21 cellular contexts compared by ENCODE assay signal in genomic region chr17:43129671-43130010, GRCh38. TPM values are rescaled to one million over a fixed set of nuclear protein-coding genes. Genes with fewer than 3 reads are reported as not detected.
DNase-seq lines count a peak whose midpoint lies in the region; ATAC-seq, FAIRE-seq and TF ChIP-seq lines count a peak whose summit lies in the region.
"Had no signal": no experiment of that assay in that cellular context is flagged by ENCODE, and none has a peak within 500 bp of the region (broad histone marks: within the 10 kb centered on the region; RNA-seq: fewer than 3 reads in every experiment).

No MANE protein-coding gene starts in this region.

- no peak for TF ChIP-seq POLR2A in gastroesophageal sphincter (IDR thresholded peaks at IDR 0.05)

- peaks cover 29% of the 10 kb centered on the region for H3K36me3 Mint-ChIP-seq in nephron progenitor cell (ENCODE audit: low read depth)
- H3K36me3 Mint-ChIP-seq in naive thymus-derived CD4-positive, alpha-beta T cell, result peaks cover 9 to 39% (median 17%) of the 10 kb centered on the region in 5 donors
- peaks cover 33% of the 10 kb centered on the region for H3K36me3 Mint-ChIP-seq in activated CD8-positive, alpha-beta T cell treated with anti-CD3 and anti-CD28 coated beads for 36 hours (ENCODE audit: low read depth)

- CTCF ChIA-PET in naive thymus-derived CD4-positive, alpha-beta T cell (lab: Charles Lee), result no interaction called here
- CTCF ChIA-PET in activated CD8-positive, alpha-beta T cell treated with anti-CD3 and anti-CD28 coated beads for 36 hours (lab: Charles Lee), result interaction anchor here (0.8 kb wide), 1 partner anchor 105 kb away, joined by 4 read pairs; no protein-coding TSS in a partner anchor

- TF ChIP-seq EP300 in gastroesophageal sphincter (IDR thresholded peaks at IDR 0.05), result no peak

- H3K27ac ChIP-seq in BLaER1 treated with 17β-estradiol and CSF1 and Interleukin-3, amounts not matched to agents 10 nM and 100 nM, result peak overlapping the region in 10 of 11 experiments; percentile 35 to 92 (median 73); a peak in 20 of 22 replicates
- peak overlapping the region; percentile 54 to 65 for H3K27ac ChIP-seq in ascending aorta
- peak overlapping the region in 3 of 4 donors; percentile 57 to 69 (median 67) for H3K27ac ChIP-seq in gastroesophageal sphincter
- peak overlapping the region; percentile 63 to 89 (median 74) for H3K27ac ChIP-seq in pancreas
- H3K27ac ChIP-seq in naive thymus-derived CD4-positive, alpha-beta T cell (ENCODE audit: low read depth, low read length), result no peak overlapping the region

- no peak overlapping the region for H3K27ac Mint-ChIP-seq in nephron progenitor cell
- H3K27ac Mint-ChIP-seq in naive thymus-derived CD4-positive, alpha-beta T cell, result peak overlapping the region in 1 of 9 donors; percentile 9
- no peak overlapping the region for H3K27ac Mint-ChIP-seq in activated CD8-positive, alpha-beta T cell treated with anti-CD3 and anti-CD28 coated beads for 36 hours
- H3K27ac Mint-ChIP-seq: activated T-helper 17 cell treated with anti-CD3 and anti-CD28 coated beads, Interleukin-2, amount 50 U/mL, for 72 hours had no signal

- H3K9ac ChIP-seq in BLaER1 treated with 17β-estradiol and CSF1 and Interleukin-3, amounts not matched to agents 10 nM and 100 nM, result peak overlapping the region; percentile 42 to 73 (median 59); a peak in 21 of 22 replicates

- H3K4me2 ChIP-seq in BLaER1 treated with 17β-estradiol and CSF1 and Interleukin-3, amounts not matched to agents 10 nM and 100 nM, result peak overlapping the region; percentile 50 to 97 (median 71)

- TF ChIP-seq CTCF in ascending aorta (IDR thresholded peaks at IDR 0.05) (no peak), gastroesophageal sphincter (IDR thresholded peaks at IDR 0.05) (no peak), pancreas (IDR thresholded peaks at IDR 0.05) (no peak), nephron progenitor cell (IDR thresholded peaks at IDR 0.05) (no peak)
- no peak for TF ChIP-seq CTCF in activated CD8-positive, alpha-beta T cell treated with anti-CD3 and anti-CD28 coated beads for 36 hours (IDR thresholded peaks at IDR 0.05)

- intact Hi-C loops in ascending aorta (cut with DNase I), result no loop called here
- intact Hi-C loops in pancreas (cut with DNase I), result no loop called here
- intact Hi-C loops in naive thymus-derived CD4-positive, alpha-beta T cell (cut with micrococcal nuclease), result loop anchor here in 1 of 2 donors (5.0 kb wide), 1 partner anchor 307 kb away; the partner anchor contains the start of gene BECN1
- intact Hi-C loops in activated CD8-positive, alpha-beta T cell treated with anti-CD3 and anti-CD28 coated beads for 36 hours (cut with micrococcal nuclease), result no loop called here

- no peak overlapping the region for H3K4me3 Mint-ChIP-seq in nephron progenitor cell
- no peak overlapping the region for H3K4me3 Mint-ChIP-seq in naive thymus-derived CD4-positive, alpha-beta T cell
- H3K4me3 Mint-ChIP-seq in activated CD8-positive, alpha-beta T cell treated with anti-CD3 and anti-CD28 coated beads for 36 hours, result no peak overlapping the region
- H3K4me3 Mint-ChIP-seq: activated T-helper 17 cell treated with anti-CD3 and anti-CD28 coated beads, Interleukin-2, amount 50 U/mL, for 72 hours; effector memory CD8-positive, alpha-beta T cell had no signal

- peaks cover 32% of the 10 kb centered on the region for H3K4me1 Mint-ChIP-seq in nephron progenitor cell
- peaks cover 12 to 42% (median 30%) of the 10 kb centered on the region in 7 donors for H3K4me1 Mint-ChIP-seq in naive thymus-derived CD4-positive, alpha-beta T cell
- H3K4me1 Mint-ChIP-seq in activated CD8-positive, alpha-beta T cell treated with anti-CD3 and anti-CD28 coated beads for 36 hours (ENCODE audit: low read depth), result peaks cover 14% of the 10 kb centered on the region

- H4K20me1 ChIP-seq in BLaER1 treated with 17β-estradiol and CSF1 and Interleukin-3, amounts not matched to agents 10 nM and 100 nM, result no peaks in the 10 kb centered on the region

- FAIRE-seq in pancreas (lab: Jason Lieb, UNC), result no peak
- FAIRE-seq: urothelium cell line had no signal

- no peaks in the 10 kb centered on the region for H3K9me3 Mint-ChIP-seq in nephron progenitor cell
- H3K9me3 Mint-ChIP-seq in naive thymus-derived CD4-positive, alpha-beta T cell, result peaks cover 0 to 2% (median 0%) of the 10 kb centered on the region in 11 donors
- no peaks in the 10 kb centered on the region for H3K9me3 Mint-ChIP-seq in activated CD8-positive, alpha-beta T cell treated with anti-CD3 and anti-CD28 coated beads for 36 hours
- H3K9me3 Mint-ChIP-seq: activated T-helper 17 cell treated with anti-CD3 and anti-CD28 coated beads, Interleukin-2, amount 50 U/mL, for 72 hours; effector memory CD8-positive, alpha-beta T cell; nephron had no signal

- H3K4me3 ChIP-seq in BLaER1 treated with 17β-estradiol and CSF1 and Interleukin-3, amounts not matched to agents 10 nM and 100 nM, result peak overlapping the region in 6 of 10 experiments; percentile 3 to 39 (median 11); a peak in 7 of 20 replicates
- H3K4me3 ChIP-seq in ascending aorta, result peak overlapping the region in 1 of 2 donors; percentile 51
- peak overlapping the region in 1 of 2 donors; percentile 9 for H3K4me3 ChIP-seq in gastroesophageal sphincter
- H3K4me3 ChIP-seq in pancreas, result peak overlapping the region in 2 of 4 donors; percentile 29 to 40
- no peak overlapping the region for H3K4me3 ChIP-seq in naive thymus-derived CD4-positive, alpha-beta T cell (ENCODE audit: low read length)

- no peaks in the 10 kb centered on the region for H3K27me3 ChIP-seq in BLaER1 treated with 17β-estradiol and CSF1 and Interleukin-3, amounts not matched to agents 10 nM and 100 nM
- H3K27me3 ChIP-seq in ascending aorta (no peaks in the 10 kb centered on the region), gastroesophageal sphincter (no peaks in the 10 kb centered on the region), pancreas (no peaks in the 10 kb centered on the region)
- H3K27me3 ChIP-seq in naive thymus-derived CD4-positive, alpha-beta T cell (ENCODE audit: control insufficient read depth in 2 of 2, insufficient read depth in 2 of 2, low read length in 2 of 2), result no peaks in the 10 kb centered on the region

- DNase-seq in ascending aorta (ENCODE audit: low spot score in 2 of 2), result no peak
- no peak for DNase-seq in pancreas
- no peak for DNase-seq in nephron progenitor cell
- no peak for DNase-seq in naive thymus-derived CD4-positive, alpha-beta T cell
- no peak for DNase-seq in activated CD8-positive, alpha-beta T cell treated with anti-CD3 and anti-CD28 coated beads for 36 hours
- no peak for DNase-seq in NCI-H146 (lab: John Stamatoyannopoulos, UW)
- DNase-seq: ACHN; activated CD4-positive, CD25-positive, alpha-beta regulatory T cell; cerebellar nuclear complex; effector memory CD8-positive, alpha-beta T cell; MM.1S; NCI-H1694 treated with DMSO at 0.1 percent for 48 hours; NCI-H345; stimulated activated CD4-positive, alpha-beta T cell treated with anti-CD3 and anti-CD28 coated beads, Interleukin-15, amount 100 ng/mL, for 24 hours; stimulated activated naive CD8-positive, alpha-beta T cell treated with anti-CD3 and anti-CD28 coated beads, Interleukin-15, Interleukin-2, amounts not matched to agents 100 U/mL and 50 U/mL, for 24 hours; T-helper 2 cell had no signal

- peaks cover 0 to 12% (median 5%) of the 10 kb centered on the region in 11 experiments; a peak in 8 of 22 replicates for H3K9me3 ChIP-seq in BLaER1 treated with 17β-estradiol and CSF1 and Interleukin-3, amounts not matched to agents 10 nM and 100 nM (replicated peaks in 1 of 11)
- H3K9me3 ChIP-seq in ascending aorta, result no peaks in the 10 kb centered on the region
- no peaks in the 10 kb centered on the region for H3K9me3 ChIP-seq in gastroesophageal sphincter
- H3K9me3 ChIP-seq in pancreas, result no peaks in the 10 kb centered on the region
- H3K9me3 ChIP-seq in naive thymus-derived CD4-positive, alpha-beta T cell (ENCODE audit: control insufficient read depth in 2 of 3, low read length in 3 of 3), result no peaks in the 10 kb centered on the region

- H3K4me1 ChIP-seq in BLaER1 treated with 17β-estradiol and CSF1 and Interleukin-3, amounts not matched to agents 10 nM and 100 nM, result peaks cover 44 to 83% (median 73%) of the 10 kb centered on the region in 10 experiments
- H3K4me1 ChIP-seq in ascending aorta, result peaks cover 0 to 19% of the 10 kb centered on the region in 2 donors
- peaks cover 0 to 35% (median 9%) of the 10 kb centered on the region in 3 donors for H3K4me1 ChIP-seq in gastroesophageal sphincter
- H3K4me1 ChIP-seq in pancreas, result peaks cover 3 to 13% (median 5%) of the 10 kb centered on the region in 3 donors
- H3K4me1 ChIP-seq in naive thymus-derived CD4-positive, alpha-beta T cell (ENCODE audit: control insufficient read depth in 2 of 2, insufficient read depth in 2 of 2, low read length in 2 of 2), result peaks cover 6 to 8% of the 10 kb centered on the region in 2 donors

- POLR2A ChIA-PET in naive thymus-derived CD4-positive, alpha-beta T cell (lab: Charles Lee), result no interaction called here
- POLR2A ChIA-PET in activated CD8-positive, alpha-beta T cell treated with anti-CD3 and anti-CD28 coated beads for 36 hours (lab: Charles Lee), result no interaction called here

- peaks cover 18 to 60% (median 45%) of the 10 kb centered on the region in 11 experiments for H3K36me3 ChIP-seq in BLaER1 treated with 17β-estradiol and CSF1 and Interleukin-3, amounts not matched to agents 10 nM and 100 nM
- H3K36me3 ChIP-seq in ascending aorta, result peaks cover 1 to 4% of the 10 kb centered on the region in 2 donors
- H3K36me3 ChIP-seq in gastroesophageal sphincter, result peaks cover 0 to 38% of the 10 kb centered on the region in 2 donors
- no peaks in the 10 kb centered on the region for H3K36me3 ChIP-seq in pancreas
- peaks cover 0 to 26% (median 0%) of the 10 kb centered on the region in 3 experiments for H3K36me3 ChIP-seq in naive thymus-derived CD4-positive, alpha-beta T cell (ENCODE audit: control insufficient read depth in 2 of 3, insufficient read depth in 3 of 3, low read length in 3 of 3)

- WGBS in gastroesophageal sphincter (ENCODE audit: low coverage in 1 of 2), 2 donors, result 55 to 86% methylated on average over 7 to 11 of the region's 11 CpGs
- 14 to 15% methylated on average over 11 of the region's 11 CpGs for WGBS in pancreas, 2 donors

- no peaks in the 10 kb centered on the region for H3K27me3 Mint-ChIP-seq in nephron progenitor cell (ENCODE audit: low read depth, poor library complexity)
- no peaks in the 10 kb centered on the region for H3K27me3 Mint-ChIP-seq in naive thymus-derived CD4-positive, alpha-beta T cell
- H3K27me3 Mint-ChIP-seq in activated CD8-positive, alpha-beta T cell treated with anti-CD3 and anti-CD28 coated beads for 36 hours, result no peaks in the 10 kb centered on the region
- H3K27me3 Mint-ChIP-seq: activated T-helper 17 cell treated with anti-CD3 and anti-CD28 coated beads, Interleukin-2, amount 50 U/mL, for 72 hours; effector memory CD8-positive, alpha-beta T cell had no signal

- ATAC-seq in gastroesophageal sphincter, result no peak
- ATAC-seq in pancreas, result no peak
- ATAC-seq in naive thymus-derived CD4-positive, alpha-beta T cell, result no peak
- ATAC-seq in activated CD8-positive, alpha-beta T cell treated with anti-CD3 and anti-CD28 coated beads for 36 hours, result no peak
- ATAC-seq: activated T-helper 17 cell treated with anti-CD3 and anti-CD28 coated beads, Interleukin-2, amount 50 U/mL, for 72 hours; effector memory CD8-positive, alpha-beta T cell; stimulated activated naive CD8-positive, alpha-beta T cell treated with anti-CD3 and anti-CD28 coated beads, Interleukin-15, Interleukin-2, amounts not matched to agents 100 U/mL and 50 U/mL, for 24 hours had no signal

RNA-seq across cellular contexts. Expression of gene BRCA1, which starts 4.5 kb away (rescaled TPM):
- total RNA-seq in ascending aorta (0.85 TPM), gastroesophageal sphincter (1 to 10 TPM; 4.9 to 7.9 (median 6.1) TPM), pancreas (1 to 10 TPM; 1.1 to 4.6 (median 2.5) TPM)
- 1 to 10 TPM; 1.4 to 2.6 TPM for polyA plus RNA-seq in pancreas
- total RNA-seq in naive thymus-derived CD4-positive, alpha-beta T cell, result 10 to 100 TPM in 1 of 5 experiments, 1 to 10 TPM in 4; 2.6 to 54.1 (median 5.4) TPM
- 1 to 10 TPM; 1.1 to 3.0 TPM for polyA plus RNA-seq in naive thymus-derived CD4-positive, alpha-beta T cell
- total RNA-seq in activated CD8-positive, alpha-beta T cell treated with anti-CD3 and anti-CD28 coated beads for 36 hours, result 10 to 100 TPM; 84.5 to 92.9 TPM

RNA-seq across cellular contexts. Expression of gene NBR1, which starts 41.4 kb away (rescaled TPM):
- total RNA-seq in ascending aorta (45.6 TPM), gastroesophageal sphincter (100 to 1,000 TPM in 3 of 4 donors, 10 to 100 TPM in 1; 99.2 to 152 (median 126) TPM), pancreas (10 to 100 TPM; 26.0 to 54.0 (median 33.7) TPM)
- polyA plus RNA-seq in pancreas, result 10 to 100 TPM; 15.5 to 27.4 TPM
- 10 to 100 TPM; 44.6 to 83.0 (median 64.3) TPM for total RNA-seq in naive thymus-derived CD4-positive, alpha-beta T cell
- 10 to 100 TPM; 72.2 to 93.2 TPM for polyA plus RNA-seq in naive thymus-derived CD4-positive, alpha-beta T cell
- total RNA-seq in activated CD8-positive, alpha-beta T cell treated with anti-CD3 and anti-CD28 coated beads for 36 hours, result 10 to 100 TPM; 45.6 to 46.5 TPM
